In genomic region chr2:42753188-42753813, GRCh38 we compare ENCODE assay signal across 1 cellular context.
TF ChIP-seq lines count a peak whose summit lies in the region.

No MANE protein-coding gene starts in this region.

TF ChIP-seq in HepG2, 621 proteins besides CTCF, POLR2A, EP300 and RAD21:
- TF ChIP-seq ZNF282 (IDR thresholded peaks at IDR 0.05; ENCODE audit: partially characterized antibody): no peak
- TF ChIP-seq TBX3 (IDR thresholded peaks at IDR 0.05; ENCODE audit: borderline replicate concordance): no peak
- TF ChIP-seq, protein P1, sequence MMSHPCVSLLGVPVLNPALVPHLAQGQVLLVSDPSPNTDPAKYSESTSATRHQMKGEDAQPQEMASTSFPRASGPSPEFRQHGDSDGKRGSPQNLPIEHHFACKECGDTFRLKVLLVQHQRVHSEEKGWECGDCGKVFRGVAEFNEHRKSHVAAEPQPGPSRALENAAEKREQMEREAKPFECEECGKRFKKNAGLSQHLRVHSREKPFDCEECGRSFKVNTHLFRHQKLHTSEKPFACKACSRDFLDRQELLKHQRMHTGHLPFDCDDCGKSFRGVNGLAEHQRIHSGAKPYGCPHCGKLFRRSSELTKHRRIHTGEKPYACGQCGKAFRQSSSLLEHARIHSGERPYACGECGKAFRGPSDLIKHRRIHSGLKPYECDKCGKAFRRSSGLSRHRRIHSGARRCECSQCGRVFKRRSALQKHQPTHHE (CRISPR knock-in tag; IDR thresholded peaks at IDR 0.05; ENCODE audit: borderline replicate concordance): no peak
- TF ChIP-seq ZNF670 (CRISPR knock-in tag; IDR thresholded peaks at IDR 0.05; ENCODE audit: borderline replicate concordance): no peak
- no peak for TF ChIP-seq U2AF1 (optimal IDR thresholded peaks at IDR 0.05; ENCODE audit: low read depth, low read length)
- TF ChIP-seq SIN3A (IDR thresholded peaks at IDR 0.05; ENCODE audit: borderline replicate concordance, low read depth, low read length): no peak
- TF ChIP-seq DRAP1 (CRISPR knock-in tag; IDR thresholded peaks at IDR 0.05): no peak
- no peak for TF ChIP-seq ZNF224 (CRISPR knock-in tag; IDR thresholded peaks at IDR 0.05)
- no peak for TF ChIP-seq GABPA (IDR thresholded peaks at IDR 0.05; ENCODE audit: low read depth, low read length)
- TF ChIP-seq GABPA (CRISPR knock-in tag; IDR thresholded peaks at IDR 0.05; ENCODE audit: low read depth): no peak
- no peak for TF ChIP-seq ZNF34 (CRISPR knock-in tag; IDR thresholded peaks at IDR 0.05; ENCODE audit: borderline replicate concordance)
- TF ChIP-seq EHMT2 (IDR thresholded peaks at IDR 0.05; ENCODE audit: borderline replicate concordance, low read depth, low read length): no peak
- TF ChIP-seq RFXANK (CRISPR knock-in tag; IDR thresholded peaks at IDR 0.05): no peak
- no peak for TF ChIP-seq HNF1B (CRISPR knock-in tag; IDR thresholded peaks at IDR 0.05)
